Comparison of ENCODE assay signal across 33 cellular contexts in the genomic region with DNA sequence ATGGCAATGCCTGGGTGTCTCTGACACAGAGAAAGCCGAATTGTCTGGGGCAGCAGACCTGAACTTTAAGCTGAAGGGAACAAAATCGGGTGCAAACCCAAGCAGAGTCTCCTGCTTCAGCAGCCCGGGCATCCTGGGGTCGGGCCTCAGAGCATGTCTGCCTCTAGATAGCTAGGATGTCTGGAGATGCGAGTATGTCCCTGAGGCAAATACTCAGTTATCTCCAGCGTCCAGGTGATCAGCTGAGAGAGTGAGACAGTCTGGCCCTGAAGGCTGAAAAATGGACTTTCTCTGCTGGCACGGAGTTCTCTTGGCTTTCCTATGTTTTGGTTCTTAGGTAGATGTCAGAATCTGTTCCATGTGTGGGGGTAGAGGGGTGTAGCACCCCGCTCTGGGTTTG. TPM values are rescaled to one million over a fixed set of nuclear protein-coding genes. Genes with fewer than 3 reads are reported as not detected.
"Had no signal": no experiment of that assay in that cellular context is flagged by ENCODE, and none has a peak within 500 bp of the region (broad histone marks: within the 10 kb centered on the region; RNA-seq: fewer than 3 reads in every experiment).

No MANE protein-coding gene starts in this region.

- DNase-seq: activated CD4-positive, alpha-beta T cell treated with anti-CD3 and anti-CD28 coated beads, Interleukin-2, amount 10 ng/mL, durations not matched to agents 24 days and 14 days; activated CD4-positive, alpha-beta T cell treated with anti-CD3 and anti-CD28 coated beads, Interleukin-2, amount 50 U/mL, for 4 hours; activated CD4-positive, CD25-positive, alpha-beta regulatory T cell; activated CD8-positive, alpha-beta T cell treated with anti-CD3 and anti-CD28 coated beads for 36 hours; activated effector memory CD4-positive, alpha-beta T cell treated with anti-CD3 and anti-CD28 coated beads, Interleukin-2, amount 50 U/mL, for 16 hours; activated naive CD4-positive, alpha-beta T cell; activated naive CD4-positive, alpha-beta T cell treated with anti-CD3 and anti-CD28 coated beads, Interleukin-2, amount 50 U/mL, for 16 hours; activated naive CD8-positive, alpha-beta T cell treated with anti-CD3 and anti-CD28 coated beads for 36 hours; activated T-cell treated with anti-CD3 and anti-CD28 coated beads, Interleukin-2, amount 50 U/mL, for 1 hour; activated T-cell treated with anti-CD3 and anti-CD28 coated beads, Interleukin-2, amount 50 U/mL, for 72 hours; amniotic stem cell; aorta; brain microvascular endothelial cell; MM.1S; NCI-H1105 treated with DMSO at 0.1 percent for 48 hours; NCI-H1436; NCI-H1694; NCI-H2029; NCI-H345; NCI-H524 treated with DMSO at 0.1 percent for 48 hours; Right ventricle myocardium superior; T1000; WERI-Rb-1 had no signal

- H3K4me3 ChIP-seq: cardiac muscle cell, PC-9 had no signal

- H3K36me3 ChIP-seq: brain microvascular endothelial cell, cardiac muscle cell, WERI-Rb-1 had no signal

- H3K9ac ChIP-seq: KMS-11 had no signal

- H3K27ac ChIP-seq: brain microvascular endothelial cell, cardiac muscle cell, KMS-11, PC-9, RWPE1, WERI-Rb-1 had no signal

- H3K4me2 ChIP-seq: KMS-11, PC-9 had no signal

- ATAC-seq: activated CD8-positive, alpha-beta T cell treated with anti-CD3 and anti-CD28 coated beads for 36 hours; activated T-cell treated with anti-CD3 and anti-CD28 coated beads, Interleukin-2, amount 50 U/mL, for 72 hours; activated T-helper 17 cell treated with anti-CD3 and anti-CD28 coated beads, Interleukin-2, amount 50 U/mL, for 72 hours had no signal

- H2AFZ ChIP-seq: PC-9 had no signal

RNA-seq across cellular contexts. Expression of a gene that starts 3.3 kb away (rescaled TPM):
- total RNA-seq: activated CD4-positive, alpha-beta T cell treated with anti-CD3 and anti-CD28 coated beads, Interleukin-2, amount 10 ng/mL, durations not matched to agents 24 days and 14 days; activated CD8-positive, alpha-beta memory T cell treated with anti-CD3 and anti-CD28 coated beads for 36 hours; activated CD8-positive, alpha-beta T cell treated with anti-CD3 and anti-CD28 coated beads for 36 hours; activated naive CD8-positive, alpha-beta T cell treated with anti-CD3 and anti-CD28 coated beads for 36 hours; activated T-cell treated with anti-CD3 and anti-CD28 coated beads, Interleukin-2, amount 50 U/mL, for 72 hours; activated T-helper 17 cell treated with anti-CD3 and anti-CD28 coated beads, Interleukin-2, amount 50 U/mL, for 72 hours; LHCN-M2; OCI-LY7; PC-9; T-helper 1 cell treated with Interleukin-12 subunit alpha and Interleukin-12 subunit beta and Interleukin-4 antibody, amounts not matched to agents 30 ng/mL and 1 ng/mL, for 36 hours; T-helper 2 cell treated with Interferon-gamma antibody and Interleukin-4, amounts not matched to agents 100 ng/mL and 5 ng/mL, for 36 hours had no signal

RNA-seq across cellular contexts. Expression of a gene that starts 23.3 kb away (rescaled TPM):
- total RNA-seq: activated CD8-positive, alpha-beta memory T cell treated with anti-CD3 and anti-CD28 coated beads for 36 hours; activated CD8-positive, alpha-beta T cell treated with anti-CD3 and anti-CD28 coated beads for 36 hours; activated naive CD8-positive, alpha-beta T cell treated with anti-CD3 and anti-CD28 coated beads for 36 hours; activated T-helper 17 cell treated with anti-CD3 and anti-CD28 coated beads, Interleukin-2, amount 50 U/mL, for 72 hours; OCI-LY7; T-helper 1 cell treated with Interleukin-12 subunit alpha and Interleukin-12 subunit beta and Interleukin-4 antibody, amounts not matched to agents 30 ng/mL and 1 ng/mL, for 36 hours had no signal
